ENCODE assay signal across 21 cellular contexts in genomic region chrX:43176686-43177085, GRCh38.
A peak's percentile ranks its signal among the peaks of the same experiment; 100 is the strongest.
DNase-seq lines count a peak whose midpoint lies in the region; ATAC-seq, FAIRE-seq and TF ChIP-seq lines count a peak whose summit lies in the region.
"Had no signal": no experiment of that assay in that cellular context is flagged by ENCODE, and none has a peak within 500 bp of the region (broad histone marks: within the 10 kb centered on the region; RNA-seq: fewer than 3 reads in every experiment).

No MANE protein-coding gene starts in this region.

- H3K27me3 ChIP-seq in SK-N-SH (ENCODE audit: insufficient read depth) (no peaks in the 10 kb centered on the region), K562 (ENCODE audit: control insufficient read depth in 2 of 2, insufficient read depth in 2 of 2, low read length in 2 of 2) (no peaks in the 10 kb centered on the region), neuron (ENCODE audit: insufficient read depth, low read length) (no peaks in the 10 kb centered on the region)

- CTCF ChIA-PET in SK-N-SH (lab: Yijun Ruan, JAX) (no interaction called here), K562 (lab: Yijun Ruan, JAX; ENCODE audit: low intra/inter-chr PET ratio) (no interaction called here)
- CTCF ChIA-PET in activated CD4-positive, alpha-beta memory T cell treated with anti-CD3 and anti-CD28 coated beads for 36 hours (lab: Charles Lee) = interaction anchor here (0.6 kb wide), 1 partner anchor 25 kb away, joined by 3 read pairs; no protein-coding TSS in a partner anchor

- H3K27ac Mint-ChIP-seq in activated T-helper 1 cell treated with anti-CD3 and anti-CD28 coated beads, Interleukin-12 subunit alpha, Interleukin-12 subunit beta, Interleukin-2, Interleukin-4 antibody, amounts not matched to agents 30 ng/mL and 10 ng/mL and 1 ng/mL, durations not matched to agents 14 hours and 24 hours and 36 hours = no peak overlapping the region
- H3K27ac Mint-ChIP-seq in activated CD4-positive, alpha-beta memory T cell treated with anti-CD3 and anti-CD28 coated beads for 36 hours = no peak overlapping the region
- H3K27ac Mint-ChIP-seq: CD4-positive, CD25-positive, alpha-beta regulatory T cell; H9; T-helper 17 cell had no signal

- POLR2A ChIA-PET in SK-N-SH (lab: Yijun Ruan, JAX) (no interaction called here), K562 (lab: Yijun Ruan, JAX) (no interaction called here)
- POLR2A ChIA-PET in activated CD4-positive, alpha-beta memory T cell treated with anti-CD3 and anti-CD28 coated beads for 36 hours (lab: Charles Lee) = no interaction called here

- no peak overlapping the region for H3K27ac ChIP-seq in SK-N-SH (ENCODE audit: low read depth in 2 of 2, low read length in 1 of 2)
- H3K27ac ChIP-seq in K562 (ENCODE audit: extremely low read depth, low read depth, low read length) = no peak overlapping the region

- H3K4me2 ChIP-seq in SK-N-SH (no peak overlapping the region), K562 (ENCODE audit: insufficient read depth, low read length) (no peak overlapping the region)

- H3F3A ChIP-seq in SK-N-SH (replicated peaks; ENCODE audit: insufficient read depth) = no peaks in the 10 kb centered on the region

- in situ Hi-C loops in K562 (cut with MboI) = no loop called here

- no peaks in the 10 kb centered on the region for H3K9me2 ChIP-seq in SK-N-SH

- H3K36me3 Mint-ChIP-seq in activated T-helper 1 cell treated with anti-CD3 and anti-CD28 coated beads, Interleukin-12 subunit alpha, Interleukin-12 subunit beta, Interleukin-2, Interleukin-4 antibody, amounts not matched to agents 30 ng/mL and 10 ng/mL and 1 ng/mL, durations not matched to agents 14 hours and 24 hours and 36 hours (ENCODE audit: low read depth) = no peaks in the 10 kb centered on the region
- peaks cover 2% of the 10 kb centered on the region for H3K36me3 Mint-ChIP-seq in activated CD4-positive, alpha-beta memory T cell treated with anti-CD3 and anti-CD28 coated beads for 36 hours

- intact Hi-C loops in K562 (cut with micrococcal nuclease) = no loop called here
- intact Hi-C loops in activated T-helper 1 cell treated with anti-CD3 and anti-CD28 coated beads, Interleukin-12 subunit alpha, Interleukin-12 subunit beta, Interleukin-2, Interleukin-4 antibody, amounts not matched to agents 30 ng/mL and 10 ng/mL and 1 ng/mL, durations not matched to agents 14 hours and 24 hours and 36 hours (cut with micrococcal nuclease) = no loop called here
- intact Hi-C loops in activated CD4-positive, alpha-beta memory T cell treated with anti-CD3 and anti-CD28 coated beads for 36 hours (cut with micrococcal nuclease) = no loop called here

- TF ChIP-seq POLR2A in K562 (conservative IDR thresholded peaks at IDR 0.05) = no peak

- no peaks in the 10 kb centered on the region for H3K9me3 Mint-ChIP-seq in activated T-helper 1 cell treated with anti-CD3 and anti-CD28 coated beads, Interleukin-12 subunit alpha, Interleukin-12 subunit beta, Interleukin-2, Interleukin-4 antibody, amounts not matched to agents 30 ng/mL and 10 ng/mL and 1 ng/mL, durations not matched to agents 14 hours and 24 hours and 36 hours
- H3K9me3 Mint-ChIP-seq in activated CD4-positive, alpha-beta memory T cell treated with anti-CD3 and anti-CD28 coated beads for 36 hours = peaks cover 2% of the 10 kb centered on the region

- H3K4me3 ChIP-seq in SK-N-SH (ENCODE audit: low read depth in 2 of 2, low read length in 1 of 2) (no peak overlapping the region), HFF-Myc (replicated peaks; ENCODE audit: low read depth, low read length) (no peak overlapping the region), K562 (no peak overlapping the region), neuron (ENCODE audit: low read length) (peak overlapping the region; percentile 34)

- no peak overlapping the region for H3K4me3 Mint-ChIP-seq in activated T-helper 1 cell treated with anti-CD3 and anti-CD28 coated beads, Interleukin-12 subunit alpha, Interleukin-12 subunit beta, Interleukin-2, Interleukin-4 antibody, amounts not matched to agents 30 ng/mL and 10 ng/mL and 1 ng/mL, durations not matched to agents 14 hours and 24 hours and 36 hours
- H3K4me3 Mint-ChIP-seq in activated CD4-positive, alpha-beta memory T cell treated with anti-CD3 and anti-CD28 coated beads for 36 hours = no peak overlapping the region
- H3K4me3 Mint-ChIP-seq: CD4-positive, CD25-positive, alpha-beta regulatory T cell; H9; T-helper 17 cell had no signal

- H3K9me1 ChIP-seq in K562 (ENCODE audit: control insufficient read depth, insufficient read depth, low read length) = no peaks in the 10 kb centered on the region

- no peaks in the 10 kb centered on the region for H3K27me3 Mint-ChIP-seq in activated T-helper 1 cell treated with anti-CD3 and anti-CD28 coated beads, Interleukin-12 subunit alpha, Interleukin-12 subunit beta, Interleukin-2, Interleukin-4 antibody, amounts not matched to agents 30 ng/mL and 10 ng/mL and 1 ng/mL, durations not matched to agents 14 hours and 24 hours and 36 hours (ENCODE audit: insufficient read depth)
- no peaks in the 10 kb centered on the region for H3K27me3 Mint-ChIP-seq in activated CD4-positive, alpha-beta memory T cell treated with anti-CD3 and anti-CD28 coated beads for 36 hours
- H3K27me3 Mint-ChIP-seq: CD4-positive, CD25-positive, alpha-beta regulatory T cell; T-helper 17 cell had no signal

- no peak for TF ChIP-seq CTCF in SK-N-SH (IDR thresholded peaks at IDR 0.05)
- TF ChIP-seq CTCF in HFF-Myc (IDR thresholded peaks at IDR 0.05; ENCODE audit: low read depth, low read length, missing control alignments) = no peak
- TF ChIP-seq CTCF in K562 (IDR thresholded peaks at IDR 0.05 in 2 of 3, conservative IDR thresholded peaks at IDR 0.05 in 1 of 3; ENCODE audit: insufficient read depth in 2 of 3, low read depth in 1 of 3, low read length in 3 of 3) = no peak

- TF ChIP-seq RAD21 in SK-N-SH (IDR thresholded peaks at IDR 0.05; ENCODE audit: low read length) = no peak
- no peak for TF ChIP-seq RAD21 in K562 (CRISPR knock-in tag; conservative IDR thresholded peaks at IDR 0.05 in 1 of 2, IDR thresholded peaks at IDR 0.05 in 1 of 2)

- ATAC-seq in SK-N-SH treated with all-trans-retinoic acid at 6 μM for 48 hours (peak; percentile 37; the same call in 1 of the 3 replicates), K562 (peak; percentile 81)
- ATAC-seq: Panc1, Right ventricle myocardium inferior, T-helper 17 cell had no signal

- FAIRE-seq in K562 (lab: Jason Lieb, UNC) = no peak
- FAIRE-seq: GM12891 had no signal

- BruUV-seq in K562 (replicated peaks; lab: Mats Ljungman, UMichigan) = no TSS peak

- H3K4me1 Mint-ChIP-seq in activated T-helper 1 cell treated with anti-CD3 and anti-CD28 coated beads, Interleukin-12 subunit alpha, Interleukin-12 subunit beta, Interleukin-2, Interleukin-4 antibody, amounts not matched to agents 30 ng/mL and 10 ng/mL and 1 ng/mL, durations not matched to agents 14 hours and 24 hours and 36 hours (ENCODE audit: low read depth) = no peaks in the 10 kb centered on the region
- H3K4me1 Mint-ChIP-seq in activated CD4-positive, alpha-beta memory T cell treated with anti-CD3 and anti-CD28 coated beads for 36 hours (ENCODE audit: low read depth) = no peaks in the 10 kb centered on the region
- H3K4me1 Mint-ChIP-seq: T-helper 17 cell had no signal

- H3K79me2 ChIP-seq in SK-N-SH (ENCODE audit: insufficient read depth) (no peaks in the 10 kb centered on the region), K562 (ENCODE audit: control insufficient read depth, insufficient read depth, low read length) (no peaks in the 10 kb centered on the region)

- H3K36me3 ChIP-seq in SK-N-SH (replicated peaks in 1 of 2; ENCODE audit: control insufficient read depth in 1 of 2, insufficient read depth in 2 of 2, low read length in 1 of 2) (no peaks in the 10 kb centered on the region), K562 (ENCODE audit: control insufficient read depth, insufficient read depth, low read length) (no peaks in the 10 kb centered on the region), neuron (ENCODE audit: insufficient read depth, low read length) (no peaks in the 10 kb centered on the region)

- DNase-seq in SK-N-SH = no peak
- DNase-seq in HFF-Myc (ENCODE audit: extremely low read depth, low read depth) = peak; percentile 1
- DNase-seq in K562 (ENCODE audit: extremely low read depth in 1 of 4, low spot score in 3 of 4) = peak in 1 of 4 experiments; percentile 1
- no peak for DNase-seq in activated T-helper 1 cell treated with anti-CD3 and anti-CD28 coated beads, Interleukin-12 subunit alpha, Interleukin-12 subunit beta, Interleukin-2, Interleukin-4 antibody, amounts not matched to agents 30 ng/mL and 10 ng/mL and 1 ng/mL, durations not matched to agents 14 hours and 24 hours and 36 hours (ENCODE audit: low spot score)
- DNase-seq in activated CD4-positive, alpha-beta memory T cell treated with anti-CD3 and anti-CD28 coated beads for 36 hours = no peak
- no peak for DNase-seq in CD1c-positive myeloid dendritic cell (ENCODE audit: extremely low spot score)
- DNase-seq: Calu3; CD4-positive, CD25-positive, alpha-beta regulatory T cell; GDM1; H9; IMR-90; MV-4-11; NCI-H187 treated with DMSO at 0.1 percent for 48 hours; NCI-H2171 treated with DMSO at 0.1 percent for 48 hours; NCI-H82; T-helper 17 cell had no signal

- H2AFZ ChIP-seq in SK-N-SH (ENCODE audit: low read depth) (no peak overlapping the region), K562 (ENCODE audit: low read depth, low read length) (no peak overlapping the region), neuron (ENCODE audit: low read depth, low read length) (peak overlapping the region; percentile 58)

- H4K20me1 ChIP-seq in SK-N-SH (ENCODE audit: insufficient read depth) (no peaks in the 10 kb centered on the region), K562 (replicated peaks; ENCODE audit: control insufficient read depth, insufficient read depth, low read length) (no peaks in the 10 kb centered on the region)

- H3K4me1 ChIP-seq in SK-N-SH (ENCODE audit: control insufficient read depth in 1 of 2, insufficient read depth in 2 of 2, low read depth in 1 of 2, low read length in 1 of 2) (no peaks in the 10 kb centered on the region), K562 (replicated peaks in 1 of 2; ENCODE audit: control insufficient read depth in 2 of 2, insufficient read depth in 2 of 2, low read length in 2 of 2) (no peaks in the 10 kb centered on the region; a peak in 1 of 5 replicates), neuron (ENCODE audit: insufficient read depth, low read length) (no peaks in the 10 kb centered on the region)

- TF ChIP-seq EP300 in SK-N-SH (IDR thresholded peaks at IDR 0.05; ENCODE audit: borderline replicate concordance in 1 of 2, low read depth in 1 of 2, low read length in 1 of 2) (no peak), K562 (IDR thresholded peaks at IDR 0.05; ENCODE audit: low read length) (no peak)

- H3K9ac ChIP-seq in SK-N-SH = no peak overlapping the region
- H3K9ac ChIP-seq in K562 (ENCODE audit: insufficient read depth in 1 of 2, low read depth in 2 of 2, low read length in 2 of 2) = no peak overlapping the region

- H3K9me3 ChIP-seq in SK-N-SH (no peaks in the 10 kb centered on the region), K562 (replicated peaks; ENCODE audit: control insufficient read depth, insufficient read depth, low read depth, low read length) (no peaks in the 10 kb centered on the region), neuron (ENCODE audit: low read length) (no peaks in the 10 kb centered on the region)

- 10% methylated on average over 5 of the region's 6 CpGs for WGBS in SK-N-SH (ENCODE audit: low lambda C conversion rate)
- WGBS in K562 (ENCODE audit: insufficient coverage, low coverage, missing lambda C conversion rate) = 11% methylated on average over 6 of the region's 6 CpGs

TF ChIP-seq in K562, 482 proteins besides CTCF, POLR2A, EP300 and RAD21 (continues in another document):
- TF ChIP-seq ZBTB8A (IDR thresholded peaks at IDR 0.05; ENCODE audit: partially characterized antibody) = no peak
